ENCODE assay signal across 17 cellular contexts in genomic region chr6:20835315-20836010, GRCh38.
DNase-seq lines count a peak whose midpoint lies in the region; ATAC-seq, FAIRE-seq and TF ChIP-seq lines count a peak whose summit lies in the region.
"Had no signal": no experiment of that assay in that cellular context is flagged by ENCODE, and none has a peak within 500 bp of the region (broad histone marks: within the 10 kb centered on the region; RNA-seq: fewer than 3 reads in every experiment).

No MANE protein-coding gene starts in this region.

- no peak for TF ChIP-seq EP300 in GM12878 (IDR thresholded peaks at IDR 0.05; ENCODE audit: borderline replicate concordance in 1 of 2, control insufficient read depth in 1 of 2, low read depth in 2 of 2, low read length in 2 of 2)

- DNase-seq in CD4-positive, alpha-beta memory T cell, result no peak
- DNase-seq in HPDE6-E6E7 (ENCODE audit: extremely low spot score), result peak; percentile 11
- no peak for DNase-seq in GM12878 (ENCODE audit: low read depth, low spot score)
- DNase-seq in left lobe of liver (ENCODE audit: low spot score), result no peak
- no peak for DNase-seq in NCI-H2107 (lab: John Stamatoyannopoulos, UW)
- DNase-seq in germinal center (ENCODE audit: low spot score), result no peak
- DNase-seq: DMS153, NCI-H1048, NCI-H446 treated with DMSO at 0.1 percent for 48 hours, NCI-H774, SHP77 treated with DMSO at 0.1 percent for 48 hours had no signal

- no peak for ATAC-seq in GM12878
- peak; percentile 71 for ATAC-seq in esophagus mucosa
- ATAC-seq in left lobe of liver, result no peak
- no peak for ATAC-seq in HG02973 (IDR thresholded peaks at IDR 0.05; ENCODE audit: unreplicated experiment)
- ATAC-seq: Panc1 had no signal

- H3K4me1 Mint-ChIP-seq in CD4-positive, alpha-beta memory T cell, result peaks cover 33 to 57% (median 42%) of the 10 kb centered on the region in 4 donors

- H3K27ac Mint-ChIP-seq in CD4-positive, alpha-beta memory T cell, result peak overlapping the region in 5 of 7 donors; percentile 31 to 66 (median 44)

- H3K36me3 Mint-ChIP-seq in CD4-positive, alpha-beta memory T cell, result peaks cover 5 to 26% of the 10 kb centered on the region in 2 donors

- no peak for TF ChIP-seq POLR2A in GM12878 (IDR thresholded peaks at IDR 0.05; ENCODE audit: low read depth, low read length)

- H3K4me1 ChIP-seq in CD4-positive, alpha-beta memory T cell (ENCODE audit: insufficient read depth, low read length), result peaks cover 21% of the 10 kb centered on the region
- H3K4me1 ChIP-seq in GM12878 (ENCODE audit: control insufficient read depth, insufficient read depth, low read length), result no peaks in the 10 kb centered on the region
- H3K4me1 ChIP-seq: HAP-1 had no signal

- H4K20me1 ChIP-seq in GM12878 (ENCODE audit: control insufficient read depth, insufficient read depth), result no peaks in the 10 kb centered on the region
- H4K20me1 ChIP-seq: BLaER1 treated with 17β-estradiol and CSF1 and Interleukin-3, amounts not matched to agents 10 nM and 100 nM had no signal

- H2AFZ ChIP-seq in GM12878 (ENCODE audit: control insufficient read depth, low read depth, low read length), result no peak overlapping the region

- no peaks in the 10 kb centered on the region for H3K79me2 ChIP-seq in GM12878 (ENCODE audit: control insufficient read depth, insufficient read depth, low read length)

- RAD21 ChIA-PET in GM12878 (lab: Charles Lee; ENCODE audit: unreplicated experiment), result no interaction called here

- SMC1A ChIA-PET in GM12878 (lab: Charles Lee; ENCODE audit: uncharacterized antibody, unreplicated experiment), result interaction anchor here (1.2 to 2.6 kb wide), 3 partner anchors 9 to 30 kb away, joined by 4 to 7 read pairs (median 4); no protein-coding TSS in a partner anchor

- CTCF ChIA-PET in CD4-positive, alpha-beta memory T cell (lab: Charles Lee; ENCODE audit: partially characterized antibody), result no interaction called here
- CTCF ChIA-PET in GM12878 (lab: Yijun Ruan, JAX), result no interaction called here

- no peak overlapping the region for H3K4me2 ChIP-seq in GM12878 (ENCODE audit: control insufficient read depth, insufficient read depth)
- H3K4me2 ChIP-seq: BLaER1 treated with 17β-estradiol and CSF1 and Interleukin-3, amounts not matched to agents 10 nM and 100 nM had no signal

- no peak overlapping the region for H3K27ac ChIP-seq in CD4-positive, alpha-beta memory T cell (ENCODE audit: low read depth, low read length)
- H3K27ac ChIP-seq in GM12878 (ENCODE audit: control insufficient read depth, insufficient read depth), result no peak overlapping the region
- H3K27ac ChIP-seq: BLaER1 treated with 17β-estradiol and CSF1 and Interleukin-3, amounts not matched to agents 10 nM and 100 nM had no signal

- no TSS peak for BruUV-seq in GM12878 (replicated peaks; lab: Mats Ljungman, UMichigan)

- no peak for TF ChIP-seq RAD21 in GM12878 (IDR thresholded peaks at IDR 0.05; ENCODE audit: insufficient read depth, low read depth, low read length)

- FAIRE-seq in GM12878 (lab: Jason Lieb, UNC), result no peak
- FAIRE-seq: GM18507 had no signal

- no peak overlapping the region for H3K4me3 Mint-ChIP-seq in CD4-positive, alpha-beta memory T cell

- no peaks in the 10 kb centered on the region for H3K27me3 Mint-ChIP-seq in CD4-positive, alpha-beta memory T cell

- no peaks in the 10 kb centered on the region for H3K27me3 ChIP-seq in CD4-positive, alpha-beta memory T cell (ENCODE audit: insufficient read depth, low read length)
- H3K27me3 ChIP-seq in GM12878 (replicated peaks in 1 of 2; ENCODE audit: control insufficient read depth in 2 of 2, insufficient read depth in 2 of 2, low read length in 1 of 2), result no peaks in the 10 kb centered on the region
- H3K27me3 ChIP-seq: BLaER1 treated with 17β-estradiol and CSF1 and Interleukin-3, amounts not matched to agents 10 nM and 100 nM had no signal

- intact Hi-C loops in CD4-positive, alpha-beta memory T cell (cut with micrococcal nuclease), result no loop called here
- intact Hi-C loops in GM12878 (cut with micrococcal nuclease; ENCODE audit: unreplicated experiment), result no loop called here

- TF ChIP-seq CTCF in GM12878 (IDR thresholded peaks at IDR 0.05 in 2 of 3, conservative IDR thresholded peaks at IDR 0.05 in 1 of 3; ENCODE audit: control insufficient read depth in 2 of 3, extremely low read depth in 1 of 3, insufficient read depth in 1 of 3, low read depth in 3 of 3, low read length in 3 of 3), result no peak

- H3K9me3 Mint-ChIP-seq in CD4-positive, alpha-beta memory T cell, result peaks cover 0 to 2% (median 0%) of the 10 kb centered on the region in 8 donors

- POLR2A ChIA-PET in CD4-positive, alpha-beta memory T cell (lab: Charles Lee; ENCODE audit: partially characterized antibody), result no interaction called here
- POLR2A ChIA-PET in GM12878 (lab: Charles Lee), result no interaction called here

- in situ Hi-C loops in GM12878 (cut with MboI), result no loop called here

- no peaks in the 10 kb centered on the region for H3K9me3 ChIP-seq in CD4-positive, alpha-beta memory T cell (ENCODE audit: control insufficient read depth in 1 of 2, low read length in 2 of 2)
- peaks cover 2% of the 10 kb centered on the region; the same call in 2 of the 3 replicates for H3K9me3 ChIP-seq in GM12878 (replicated peaks; ENCODE audit: control insufficient read depth, insufficient read depth, low read length)
- H3K9me3 ChIP-seq: BLaER1 treated with 17β-estradiol and CSF1 and Interleukin-3, amounts not matched to agents 10 nM and 100 nM; HAP-1 had no signal

- no peaks in the 10 kb centered on the region for H3K36me3 ChIP-seq in CD4-positive, alpha-beta memory T cell (ENCODE audit: insufficient read depth, low read length)
- H3K36me3 ChIP-seq in GM12878 (ENCODE audit: control insufficient read depth in 2 of 2, insufficient read depth in 2 of 2, low read length in 1 of 2), result no peaks in the 10 kb centered on the region
- H3K36me3 ChIP-seq: HAP-1 had no signal

- H3K9ac ChIP-seq in GM12878 (ENCODE audit: control insufficient read depth, insufficient read depth, low read length), result no peak overlapping the region
- H3K9ac ChIP-seq: BLaER1 treated with 17β-estradiol and CSF1 and Interleukin-3, amounts not matched to agents 10 nM and 100 nM had no signal

- no peak overlapping the region for H3K4me3 ChIP-seq in CD4-positive, alpha-beta memory T cell (ENCODE audit: low read length in 2 of 2)
- no peak overlapping the region for H3K4me3 ChIP-seq in GM12878
- H3K4me3 ChIP-seq: BLaER1 treated with 17β-estradiol and CSF1 and Interleukin-3, amounts not matched to agents 10 nM and 100 nM; HAP-1 had no signal

- 100% methylated on average over 6 of the region's 6 CpGs for WGBS in GM12878 (ENCODE audit: insufficient coverage, insufficient replicate concordance, low lambda C conversion rate, missing lambda C conversion rate)

TF ChIP-seq in GM12878, 131 proteins besides CTCF, POLR2A, EP300 and RAD21:
- TF ChIP-seq ZBTB40 (IDR thresholded peaks at IDR 0.05; ENCODE audit: borderline replicate concordance) (no peak), IKZF2 (IDR thresholded peaks at IDR 0.05) (no peak), NBN (IDR thresholded peaks at IDR 0.05) (0 out of 2 replicates have a peak, but pooled peaks have one; percentile 62)
